Comparison of ENCODE assay signal across 9 cellular contexts in genomic region chr4:73970945-73971344, GRCh38.
"Had no signal": no experiment of that assay in that cellular context is flagged by ENCODE, and none has a peak within 500 bp of the region (broad histone marks: within the 10 kb centered on the region; RNA-seq: fewer than 3 reads in every experiment).

No MANE protein-coding gene starts in this region.

- H3K36me3 ChIP-seq: HAP-1 had no signal

- DNase-seq: GM23248, GOT3, H7, H9, HCEC 1CT, HFFc6 had no signal

- H3K27ac ChIP-seq: GM23248 had no signal

- ATAC-seq: GM23338, HCT116 had no signal

- H3K4me1 ChIP-seq: HAP-1 had no signal

- H3K9ac ChIP-seq: GM23248 had no signal

- H3K9me3 ChIP-seq: HAP-1 had no signal

- H3K4me3 ChIP-seq: GM23248, GM23338, HAP-1 had no signal
